In the genomic region with DNA sequence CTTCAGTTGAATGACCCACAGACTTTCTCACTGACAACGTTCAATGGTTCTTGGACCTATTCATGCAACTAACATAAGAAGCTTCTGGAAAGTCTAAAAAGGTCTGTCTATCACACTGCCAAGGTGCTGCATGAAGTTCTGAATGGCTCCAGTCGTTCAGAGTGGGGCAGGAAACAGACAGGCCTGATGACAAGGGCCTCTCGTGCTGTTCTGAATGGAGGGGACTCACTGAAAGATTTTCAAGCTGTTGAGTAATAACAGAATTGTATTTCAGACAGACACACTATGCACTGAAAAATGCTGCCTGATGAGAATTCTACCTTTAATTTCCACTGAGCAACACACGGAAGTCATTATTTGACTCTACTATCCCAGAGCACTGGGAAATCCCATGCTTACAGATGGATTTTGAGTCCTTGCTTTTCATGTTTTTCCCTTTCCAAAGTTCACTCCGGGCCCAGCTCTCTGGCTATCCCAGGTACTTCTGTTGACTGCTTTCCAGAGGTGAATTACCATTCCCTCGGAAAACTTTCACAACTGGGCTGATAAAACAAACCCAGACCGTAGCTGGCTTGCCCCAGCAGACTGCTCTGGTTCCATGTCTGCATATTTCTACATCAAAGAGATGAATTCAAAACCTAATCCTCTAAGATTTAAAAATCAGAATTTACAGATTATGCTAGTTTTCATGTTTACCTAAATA, we compare ENCODE assay signal across 1 cellular context.
TF ChIP-seq lines count a peak whose summit lies in the region.

No MANE protein-coding gene starts in this region.

TF ChIP-seq in liver, 16 proteins besides CTCF, POLR2A, EP300 and RAD21 (continued from another document):
- TF ChIP-seq, protein P1, sequence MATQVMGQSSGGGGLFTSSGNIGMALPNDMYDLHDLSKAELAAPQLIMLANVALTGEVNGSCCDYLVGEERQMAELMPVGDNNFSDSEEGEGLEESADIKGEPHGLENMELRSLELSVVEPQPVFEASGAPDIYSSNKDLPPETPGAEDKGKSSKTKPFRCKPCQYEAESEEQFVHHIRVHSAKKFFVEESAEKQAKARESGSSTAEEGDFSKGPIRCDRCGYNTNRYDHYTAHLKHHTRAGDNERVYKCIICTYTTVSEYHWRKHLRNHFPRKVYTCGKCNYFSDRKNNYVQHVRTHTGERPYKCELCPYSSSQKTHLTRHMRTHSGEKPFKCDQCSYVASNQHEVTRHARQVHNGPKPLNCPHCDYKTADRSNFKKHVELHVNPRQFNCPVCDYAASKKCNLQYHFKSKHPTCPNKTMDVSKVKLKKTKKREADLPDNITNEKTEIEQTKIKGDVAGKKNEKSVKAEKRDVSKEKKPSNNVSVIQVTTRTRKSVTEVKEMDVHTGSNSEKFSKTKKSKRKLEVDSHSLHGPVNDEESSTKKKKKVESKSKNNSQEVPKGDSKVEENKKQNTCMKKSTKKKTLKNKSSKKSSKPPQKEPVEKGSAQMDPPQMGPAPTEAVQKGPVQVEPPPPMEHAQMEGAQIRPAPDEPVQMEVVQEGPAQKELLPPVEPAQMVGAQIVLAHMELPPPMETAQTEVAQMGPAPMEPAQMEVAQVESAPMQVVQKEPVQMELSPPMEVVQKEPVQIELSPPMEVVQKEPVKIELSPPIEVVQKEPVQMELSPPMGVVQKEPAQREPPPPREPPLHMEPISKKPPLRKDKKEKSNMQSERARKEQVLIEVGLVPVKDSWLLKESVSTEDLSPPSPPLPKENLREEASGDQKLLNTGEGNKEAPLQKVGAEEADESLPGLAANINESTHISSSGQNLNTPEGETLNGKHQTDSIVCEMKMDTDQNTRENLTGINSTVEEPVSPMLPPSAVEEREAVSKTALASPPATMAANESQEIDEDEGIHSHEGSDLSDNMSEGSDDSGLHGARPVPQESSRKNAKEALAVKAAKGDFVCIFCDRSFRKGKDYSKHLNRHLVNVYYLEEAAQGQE (IDR thresholded peaks at IDR 0.05) = peak; percentile 62
- peak; percentile 10 for TF ChIP-seq TAF1 (conservative IDR thresholded peaks at IDR 0.05)
- TF ChIP-seq, protein P2, sequence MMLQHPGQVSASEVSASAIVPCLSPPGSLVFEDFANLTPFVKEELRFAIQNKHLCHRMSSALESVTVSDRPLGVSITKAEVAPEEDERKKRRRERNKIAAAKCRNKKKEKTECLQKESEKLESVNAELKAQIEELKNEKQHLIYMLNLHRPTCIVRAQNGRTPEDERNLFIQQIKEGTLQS (IDR thresholded peaks at IDR 0.05) = peak; percentile 36
- TF ChIP-seq YY1 (IDR thresholded peaks at IDR 0.05) = peak; percentile 85
- TF ChIP-seq EGR1 (IDR thresholded peaks at IDR 0.05; ENCODE audit: low read depth in 2 of 2) = peak; percentile 54 to 67
- peak; percentile 57 to 68 for TF ChIP-seq JUND (IDR thresholded peaks at IDR 0.05)
- peak; percentile 88 to 89 for TF ChIP-seq HNF4A (conservative IDR thresholded peaks at IDR 0.05)
- TF ChIP-seq, protein P3, sequence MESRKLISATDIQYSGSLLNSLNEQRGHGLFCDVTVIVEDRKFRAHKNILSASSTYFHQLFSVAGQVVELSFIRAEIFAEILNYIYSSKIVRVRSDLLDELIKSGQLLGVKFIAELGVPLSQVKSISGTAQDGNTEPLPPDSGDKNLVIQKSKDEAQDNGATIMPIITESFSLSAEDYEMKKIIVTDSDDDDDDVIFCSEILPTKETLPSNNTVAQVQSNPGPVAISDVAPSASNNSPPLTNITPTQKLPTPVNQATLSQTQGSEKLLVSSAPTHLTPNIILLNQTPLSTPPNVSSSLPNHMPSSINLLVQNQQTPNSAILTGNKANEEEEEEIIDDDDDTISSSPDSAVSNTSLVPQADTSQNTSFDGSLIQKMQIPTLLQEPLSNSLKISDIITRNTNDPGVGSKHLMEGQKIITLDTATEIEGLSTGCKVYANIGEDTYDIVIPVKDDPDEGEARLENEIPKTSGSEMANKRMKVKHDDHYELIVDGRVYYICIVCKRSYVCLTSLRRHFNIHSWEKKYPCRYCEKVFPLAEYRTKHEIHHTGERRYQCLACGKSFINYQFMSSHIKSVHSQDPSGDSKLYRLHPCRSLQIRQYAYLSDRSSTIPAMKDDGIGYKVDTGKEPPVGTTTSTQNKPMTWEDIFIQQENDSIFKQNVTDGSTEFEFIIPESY (IDR thresholded peaks at IDR 0.05) = peak; percentile 58
- no peak for TF ChIP-seq FOXA1 (IDR thresholded peaks at IDR 0.05)
- TF ChIP-seq SP1 (IDR thresholded peaks at IDR 0.05) = peak; percentile 82
- TF ChIP-seq HNF4G (IDR thresholded peaks at IDR 0.05) = peak; percentile 71
- TF ChIP-seq, protein P4, sequence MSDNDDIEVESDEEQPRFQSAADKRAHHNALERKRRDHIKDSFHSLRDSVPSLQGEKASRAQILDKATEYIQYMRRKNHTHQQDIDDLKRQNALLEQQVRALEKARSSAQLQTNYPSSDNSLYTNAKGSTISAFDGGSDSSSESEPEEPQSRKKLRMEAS (IDR thresholded peaks at IDR 0.05) = peak; percentile 93
- TF ChIP-seq GABPA (IDR thresholded peaks at IDR 0.05 in 1 of 2, conservative IDR thresholded peaks at IDR 0.05 in 1 of 2) = peak in 1 of 2 donors; percentile 4
